ENCODE assay signal across 1 cellular context in genomic region chr1:31793586-31794285, GRCh38.
A peak's percentile ranks its signal among the peaks of the same experiment; 100 is the strongest.
TF ChIP-seq lines count a peak whose summit lies in the region.

No MANE protein-coding gene starts in this region.

TF ChIP-seq in HepG2, 621 proteins besides CTCF, POLR2A, EP300 and RAD21:
- TF ChIP-seq ZNF629 (CRISPR knock-in tag; conservative IDR thresholded peaks at IDR 0.05) (0 out of 2 replicates have a peak, but pooled peaks have one; percentile 27), AKNA (CRISPR knock-in tag; IDR thresholded peaks at IDR 0.05; ENCODE audit: borderline replicate concordance) (no peak), ZNF235 (CRISPR knock-in tag; IDR thresholded peaks at IDR 0.05; ENCODE audit: borderline replicate concordance) (no peak), GZF1 (CRISPR knock-in tag; IDR thresholded peaks at IDR 0.05) (no peak)
